Comparison of ENCODE assay signal across 23 cellular contexts in genomic region chr18:51350081-51350480, GRCh38.
A peak's percentile ranks its signal among the peaks of the same experiment; 100 is the strongest.
DNase-seq lines count a peak whose midpoint lies in the region; ATAC-seq, FAIRE-seq and TF ChIP-seq lines count a peak whose summit lies in the region.
"Had no signal": no experiment of that assay in that cellular context is flagged by ENCODE, and none has a peak within 500 bp of the region (broad histone marks: within the 10 kb centered on the region; RNA-seq: fewer than 3 reads in every experiment).

No MANE protein-coding gene starts in this region.

- H3K4me3 ChIP-seq in keratinocyte (ENCODE audit: control insufficient read depth in 2 of 3, extremely low read depth in 1 of 3, insufficient read depth in 2 of 3, low read depth in 1 of 3, low read length in 3 of 3), result no peak overlapping the region
- H3K4me3 ChIP-seq in right lobe of liver, result no peak overlapping the region
- no peak overlapping the region for H3K4me3 ChIP-seq in lower leg skin (ENCODE audit: low read depth, poor library complexity, severe bottlenecking)

- peak; percentile 64 for FAIRE-seq in keratinocyte (lab: Jason Lieb, UNC)
- FAIRE-seq: A204.1 had no signal

- dilution Hi-C loops in keratinocyte (cut with MboI; ENCODE audit: extremely low pct_ligation_motif_present, low sequenced_read_pairs), result no loop called here

- H3K27me3 ChIP-seq in keratinocyte (ENCODE audit: control insufficient read depth, extremely low read depth, insufficient read depth, low read length) (peaks cover 14% of the 10 kb centered on the region), right lobe of liver (no peaks in the 10 kb centered on the region)

- TF ChIP-seq POLR2A in right lobe of liver (IDR thresholded peaks at IDR 0.05), result no peak
- TF ChIP-seq POLR2A in lower leg skin (IDR thresholded peaks at IDR 0.05), result no peak

- H3K9me3 ChIP-seq in keratinocyte (ENCODE audit: control insufficient read depth, low read depth, low read length) (no peaks in the 10 kb centered on the region), right lobe of liver (no peaks in the 10 kb centered on the region)
- H3K9me3 ChIP-seq: SK-N-SH had no signal

- H3K9me1 ChIP-seq in keratinocyte (ENCODE audit: control insufficient read depth, extremely low read depth, insufficient read depth, low read length), result no peaks in the 10 kb centered on the region

- H3K79me2 ChIP-seq in keratinocyte (ENCODE audit: control insufficient read depth, insufficient read depth, low read length), result no peaks in the 10 kb centered on the region

- H4K20me1 ChIP-seq in keratinocyte (ENCODE audit: control insufficient read depth, extremely low read depth, insufficient read depth, low read length), result no peaks in the 10 kb centered on the region

- H3K4me2 ChIP-seq in keratinocyte (ENCODE audit: control insufficient read depth, extremely low read depth, insufficient read depth, low read depth, low read length), result no peak overlapping the region
- H3K4me2 ChIP-seq: SK-N-SH had no signal

- peak; percentile 62 for DNase-seq in HT-29 (ENCODE audit: low spot score)
- DNase-seq in keratinocyte (ENCODE audit: low read depth, low spot score), result no peak
- DNase-seq in right lobe of liver, result no peak
- DNase-seq in lower leg skin (ENCODE audit: low spot score in 2 of 2), result no peak
- DNase-seq in posterior vena cava (ENCODE audit: low spot score), result no peak
- DNase-seq: CD8-positive, alpha-beta memory T cell; DMS79 treated with DMSO at 0.1 percent for 48 hours; KBM-7; NCI-H1092; NCI-H146; NCI-H2029; NCI-H2227 treated with DMSO at 0.1 percent for 48 hours; NCI-H510A; NCI-H774; NK-92 treated with Interleukin-12 subunit alpha and Interleukin-12 subunit beta, amount 100 ng/mL, for 24 hours; SIG-M5; SK-N-SH had no signal

- H3K27ac ChIP-seq in 22Rv1 (peak overlapping the region; percentile 70), keratinocyte (ENCODE audit: control insufficient read depth, insufficient read depth, low read length) (no peak overlapping the region), right lobe of liver (no peak overlapping the region)
- H3K27ac ChIP-seq: C4-2B had no signal

- H3K36me3 ChIP-seq in keratinocyte (ENCODE audit: control insufficient read depth in 2 of 2, extremely low read depth in 1 of 2, insufficient read depth in 2 of 2, low read length in 2 of 2) (no peaks in the 10 kb centered on the region), right lobe of liver (no peaks in the 10 kb centered on the region)

- TF ChIP-seq CTCF in 22Rv1 (IDR thresholded peaks at IDR 0.05) (no peak), keratinocyte (optimal IDR thresholded peaks at IDR 0.05 in 1 of 3, IDR thresholded peaks at IDR 0.05 in 1 of 3, conservative IDR thresholded peaks at IDR 0.05 in 1 of 3; ENCODE audit: extremely low read depth in 1 of 3, insufficient read depth in 2 of 3, low read length in 3 of 3) (no peak), right lobe of liver (IDR thresholded peaks at IDR 0.05) (no peak), lower leg skin (IDR thresholded peaks at IDR 0.05) (no peak)

- WGBS in right lobe of liver (ENCODE audit: insufficient coverage, low coverage, low lambda C conversion rate, missing lambda C conversion rate), result 20% methylated on average over 2 of the region's 2 CpGs
- 10 to 15% methylated on average over 2 of the region's 2 CpGs for WGBS in lower leg skin, 2 donors

- H3K4me1 ChIP-seq in keratinocyte (ENCODE audit: control insufficient read depth, extremely low read depth, insufficient read depth, low read length) (peaks cover 5% of the 10 kb centered on the region), right lobe of liver (peaks cover 0 to 12% (median 5%) of the 10 kb centered on the region in 4 donors)

- intact Hi-C loops in right lobe of liver (cut with DNase I) (no loop called here), lower leg skin (cut with DNase I; ENCODE audit: low total_unique reads) (no loop called here), posterior vena cava (cut with DNase I) (no loop called here)

- no peak overlapping the region for H3K9ac ChIP-seq in keratinocyte (ENCODE audit: control insufficient read depth, extremely low read depth, insufficient read depth, low read length)
- H3K9ac ChIP-seq: SK-N-SH had no signal

- ATAC-seq in right lobe of liver (peak; percentile 81 to 98 (median 88)), GM21529 (IDR thresholded peaks at IDR 0.05; ENCODE audit: unreplicated experiment) (no peak), HG03039 (IDR thresholded peaks at IDR 0.05; ENCODE audit: unreplicated experiment) (no peak)
- ATAC-seq: Panc1 had no signal

- H2AFZ ChIP-seq in keratinocyte (ENCODE audit: control insufficient read depth, low read length), result no peak overlapping the region

Comparison
In these comparisons a context has a peak if more than half of its experiments do, and no peak if none do; other contexts are left out.
1. ATAC-seq: peak in right lobe of liver (4 of 4); none in GM21529 (single experiment) and HG03039 (single experiment).